In the genomic region with DNA sequence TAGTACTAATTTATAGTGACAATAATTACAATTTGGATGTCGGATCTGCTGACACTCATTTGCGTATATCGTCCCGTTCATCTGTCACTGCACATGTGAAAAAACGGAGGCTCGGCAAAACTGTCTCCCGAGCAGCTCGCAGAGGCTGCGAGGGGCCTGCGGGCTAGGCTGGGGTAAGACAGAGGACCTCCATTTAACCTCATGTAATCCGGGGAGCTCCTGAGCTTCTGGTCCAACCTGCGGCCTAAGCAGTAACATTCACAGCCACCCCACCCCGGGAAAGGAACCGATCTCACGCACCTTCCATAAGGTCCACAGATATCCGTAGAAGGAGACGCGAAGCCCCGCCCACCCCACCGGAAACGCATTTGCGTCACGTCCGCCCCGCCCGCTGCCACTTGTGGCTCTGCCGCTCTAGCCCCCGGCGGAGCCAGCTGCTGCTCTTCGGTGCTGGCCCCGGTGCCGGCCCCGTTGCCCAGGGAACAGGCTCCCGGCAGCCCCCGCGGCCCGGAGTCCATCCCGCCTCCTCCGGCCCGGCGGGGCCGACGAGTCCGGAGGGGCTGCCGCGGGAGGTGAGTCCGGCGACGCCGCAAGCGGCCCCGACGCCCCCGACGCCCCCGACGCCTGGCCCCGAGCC, we compare ENCODE assay signal across 1 cellular context.
TF ChIP-seq lines count a peak whose summit lies in the region.

A gene (minus strand): TSS at position 346 of the 637 bp plus-strand sequence. CDS start 39 bp downstream, at position 307.
A gene with protein sequence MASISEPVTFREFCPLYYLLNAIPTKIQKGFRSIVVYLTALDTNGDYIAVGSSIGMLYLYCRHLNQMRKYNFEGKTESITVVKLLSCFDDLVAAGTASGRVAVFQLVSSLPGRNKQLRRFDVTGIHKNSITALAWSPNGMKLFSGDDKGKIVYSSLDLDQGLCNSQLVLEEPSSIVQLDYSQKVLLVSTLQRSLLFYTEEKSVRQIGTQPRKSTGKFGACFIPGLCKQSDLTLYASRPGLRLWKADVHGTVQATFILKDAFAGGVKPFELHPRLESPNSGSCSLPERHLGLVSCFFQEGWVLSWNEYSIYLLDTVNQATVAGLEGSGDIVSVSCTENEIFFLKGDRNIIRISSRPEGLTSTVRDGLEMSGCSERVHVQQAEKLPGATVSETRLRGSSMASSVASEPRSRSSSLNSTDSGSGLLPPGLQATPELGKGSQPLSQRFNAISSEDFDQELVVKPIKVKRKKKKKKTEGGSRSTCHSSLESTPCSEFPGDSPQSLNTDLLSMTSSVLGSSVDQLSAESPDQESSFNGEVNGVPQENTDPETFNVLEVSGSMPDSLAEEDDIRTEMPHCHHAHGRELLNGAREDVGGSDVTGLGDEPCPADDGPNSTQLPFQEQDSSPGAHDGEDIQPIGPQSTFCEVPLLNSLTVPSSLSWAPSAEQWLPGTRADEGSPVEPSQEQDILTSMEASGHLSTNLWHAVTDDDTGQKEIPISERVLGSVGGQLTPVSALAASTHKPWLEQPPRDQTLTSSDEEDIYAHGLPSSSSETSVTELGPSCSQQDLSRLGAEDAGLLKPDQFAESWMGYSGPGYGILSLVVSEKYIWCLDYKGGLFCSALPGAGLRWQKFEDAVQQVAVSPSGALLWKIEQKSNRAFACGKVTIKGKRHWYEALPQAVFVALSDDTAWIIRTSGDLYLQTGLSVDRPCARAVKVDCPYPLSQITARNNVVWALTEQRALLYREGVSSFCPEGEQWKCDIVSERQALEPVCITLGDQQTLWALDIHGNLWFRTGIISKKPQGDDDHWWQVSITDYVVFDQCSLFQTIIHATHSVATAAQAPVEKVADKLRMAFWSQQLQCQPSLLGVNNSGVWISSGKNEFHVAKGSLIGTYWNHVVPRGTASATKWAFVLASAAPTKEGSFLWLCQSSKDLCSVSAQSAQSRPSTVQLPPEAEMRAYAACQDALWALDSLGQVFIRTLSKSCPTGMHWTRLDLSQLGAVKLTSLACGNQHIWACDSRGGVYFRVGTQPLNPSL (N-terminal part only) (plus strand): TSS at position 397 of the 637 bp plus-strand sequence. CDS start 13,781 bp downstream, outside the sequence.

TF ChIP-seq in K562, 482 proteins besides CTCF, POLR2A, EP300 and RAD21 (continued from another document and continues in another):
- no peak for TF ChIP-seq POU5F1 (IDR thresholded peaks at IDR 0.05; ENCODE audit: borderline replicate concordance, low read depth, low read length, partially characterized antibody)
- TF ChIP-seq, protein P1, sequence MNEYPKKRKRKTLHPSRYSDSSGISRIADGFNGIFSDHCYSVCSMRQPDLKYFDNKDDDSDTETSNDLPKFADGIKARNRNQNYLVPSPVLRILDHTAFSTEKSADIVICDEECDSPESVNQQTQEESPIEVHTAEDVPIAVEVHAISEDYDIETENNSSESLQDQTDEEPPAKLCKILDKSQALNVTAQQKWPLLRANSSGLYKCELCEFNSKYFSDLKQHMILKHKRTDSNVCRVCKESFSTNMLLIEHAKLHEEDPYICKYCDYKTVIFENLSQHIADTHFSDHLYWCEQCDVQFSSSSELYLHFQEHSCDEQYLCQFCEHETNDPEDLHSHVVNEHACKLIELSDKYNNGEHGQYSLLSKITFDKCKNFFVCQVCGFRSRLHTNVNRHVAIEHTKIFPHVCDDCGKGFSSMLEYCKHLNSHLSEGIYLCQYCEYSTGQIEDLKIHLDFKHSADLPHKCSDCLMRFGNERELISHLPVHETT (CRISPR knock-in tag; conservative IDR thresholded peaks at IDR 0.05 in 1 of 2, IDR thresholded peaks at IDR 0.05 in 1 of 2) = peak in 1 of 2 experiments; percentile 93; a peak in 2 of 4 replicates
- no peak for TF ChIP-seq ZNF41 (CRISPR knock-in tag; conservative IDR thresholded peaks at IDR 0.05)
- TF ChIP-seq TRIM28 (IDR thresholded peaks at IDR 0.05) = no peak
- no peak for TF ChIP-seq SMAD1 (IDR thresholded peaks at IDR 0.05; ENCODE audit: low read depth, low read length, partially characterized antibody)
- no peak for TF ChIP-seq POLR2AphosphoS2 (IDR thresholded peaks at IDR 0.05; ENCODE audit: low read length)
- TF ChIP-seq, protein P2, sequence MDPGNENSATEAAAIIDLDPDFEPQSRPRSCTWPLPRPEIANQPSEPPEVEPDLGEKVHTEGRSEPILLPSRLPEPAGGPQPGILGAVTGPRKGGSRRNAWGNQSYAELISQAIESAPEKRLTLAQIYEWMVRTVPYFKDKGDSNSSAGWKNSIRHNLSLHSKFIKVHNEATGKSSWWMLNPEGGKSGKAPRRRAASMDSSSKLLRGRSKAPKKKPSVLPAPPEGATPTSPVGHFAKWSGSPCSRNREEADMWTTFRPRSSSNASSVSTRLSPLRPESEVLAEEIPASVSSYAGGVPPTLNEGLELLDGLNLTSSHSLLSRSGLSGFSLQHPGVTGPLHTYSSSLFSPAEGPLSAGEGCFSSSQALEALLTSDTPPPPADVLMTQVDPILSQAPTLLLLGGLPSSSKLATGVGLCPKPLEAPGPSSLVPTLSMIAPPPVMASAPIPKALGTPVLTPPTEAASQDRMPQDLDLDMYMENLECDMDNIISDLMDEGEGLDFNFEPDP (CRISPR knock-in tag; IDR thresholded peaks at IDR 0.05) = no peak
- TF ChIP-seq, protein P3, sequence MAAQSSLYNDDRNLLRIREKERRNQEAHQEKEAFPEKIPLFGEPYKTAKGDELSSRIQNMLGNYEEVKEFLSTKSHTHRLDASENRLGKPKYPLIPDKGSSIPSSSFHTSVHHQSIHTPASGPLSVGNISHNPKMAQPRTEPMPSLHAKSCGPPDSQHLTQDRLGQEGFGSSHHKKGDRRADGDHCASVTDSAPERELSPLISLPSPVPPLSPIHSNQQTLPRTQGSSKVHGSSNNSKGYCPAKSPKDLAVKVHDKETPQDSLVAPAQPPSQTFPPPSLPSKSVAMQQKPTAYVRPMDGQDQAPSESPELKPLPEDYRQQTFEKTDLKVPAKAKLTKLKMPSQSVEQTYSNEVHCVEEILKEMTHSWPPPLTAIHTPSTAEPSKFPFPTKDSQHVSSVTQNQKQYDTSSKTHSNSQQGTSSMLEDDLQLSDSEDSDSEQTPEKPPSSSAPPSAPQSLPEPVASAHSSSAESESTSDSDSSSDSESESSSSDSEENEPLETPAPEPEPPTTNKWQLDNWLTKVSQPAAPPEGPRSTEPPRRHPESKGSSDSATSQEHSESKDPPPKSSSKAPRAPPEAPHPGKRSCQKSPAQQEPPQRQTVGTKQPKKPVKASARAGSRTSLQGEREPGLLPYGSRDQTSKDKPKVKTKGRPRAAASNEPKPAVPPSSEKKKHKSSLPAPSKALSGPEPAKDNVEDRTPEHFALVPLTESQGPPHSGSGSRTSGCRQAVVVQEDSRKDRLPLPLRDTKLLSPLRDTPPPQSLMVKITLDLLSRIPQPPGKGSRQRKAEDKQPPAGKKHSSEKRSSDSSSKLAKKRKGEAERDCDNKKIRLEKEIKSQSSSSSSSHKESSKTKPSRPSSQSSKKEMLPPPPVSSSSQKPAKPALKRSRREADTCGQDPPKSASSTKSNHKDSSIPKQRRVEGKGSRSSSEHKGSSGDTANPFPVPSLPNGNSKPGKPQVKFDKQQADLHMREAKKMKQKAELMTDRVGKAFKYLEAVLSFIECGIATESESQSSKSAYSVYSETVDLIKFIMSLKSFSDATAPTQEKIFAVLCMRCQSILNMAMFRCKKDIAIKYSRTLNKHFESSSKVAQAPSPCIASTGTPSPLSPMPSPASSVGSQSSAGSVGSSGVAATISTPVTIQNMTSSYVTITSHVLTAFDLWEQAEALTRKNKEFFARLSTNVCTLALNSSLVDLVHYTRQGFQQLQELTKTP (IDR thresholded peaks at IDR 0.05; ENCODE audit: low read depth in 1 of 2, partially characterized antibody in 2 of 2) = no peak
- TF ChIP-seq TBL1XR1 (IDR thresholded peaks at IDR 0.05; ENCODE audit: low read length in 2 of 2) = no peak
- no peak for TF ChIP-seq ZNF79 (CRISPR knock-in tag; IDR thresholded peaks at IDR 0.05; ENCODE audit: low read depth)
- no peak for TF ChIP-seq BCL6 (CRISPR knock-in tag; IDR thresholded peaks at IDR 0.05)
- TF ChIP-seq L3MBTL2 (IDR thresholded peaks at IDR 0.05) = 0 out of 2 replicates have a peak, but pooled peaks have one; percentile 21
- TF ChIP-seq, protein P4, sequence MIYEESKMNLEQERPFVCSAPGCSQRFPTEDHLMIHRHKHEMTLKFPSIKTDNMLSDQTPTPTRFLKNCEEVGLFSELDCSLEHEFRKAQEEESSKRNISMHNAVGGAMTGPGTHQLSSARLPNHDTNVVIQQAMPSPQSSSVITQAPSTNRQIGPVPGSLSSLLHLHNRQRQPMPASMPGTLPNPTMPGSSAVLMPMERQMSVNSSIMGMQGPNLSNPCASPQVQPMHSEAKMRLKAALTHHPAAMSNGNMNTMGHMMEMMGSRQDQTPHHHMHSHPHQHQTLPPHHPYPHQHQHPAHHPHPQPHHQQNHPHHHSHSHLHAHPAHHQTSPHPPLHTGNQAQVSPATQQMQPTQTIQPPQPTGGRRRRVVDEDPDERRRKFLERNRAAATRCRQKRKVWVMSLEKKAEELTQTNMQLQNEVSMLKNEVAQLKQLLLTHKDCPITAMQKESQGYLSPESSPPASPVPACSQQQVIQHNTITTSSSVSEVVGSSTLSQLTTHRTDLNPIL (CRISPR knock-in tag; IDR thresholded peaks at IDR 0.05) = no peak
- TF ChIP-seq MYNN (IDR thresholded peaks at IDR 0.05) = no peak
- TF ChIP-seq MYNN (CRISPR knock-in tag; IDR thresholded peaks at IDR 0.05) = no peak
- TF ChIP-seq KDM5B (IDR thresholded peaks at IDR 0.05; ENCODE audit: insufficient replicate concordance, low read depth, low read length) = peak; percentile 68
- peak; percentile 70 for TF ChIP-seq POLR2B (IDR thresholded peaks at IDR 0.05; ENCODE audit: low read depth, partially characterized antibody)
- TF ChIP-seq CBX8 (IDR thresholded peaks at IDR 0.05; ENCODE audit: borderline replicate concordance, extremely low read depth, low read depth, low read length, poor library complexity, severe bottlenecking) = no peak
- no peak for TF ChIP-seq NCOA1 (IDR thresholded peaks at IDR 0.05; ENCODE audit: low read depth)
- no peak for TF ChIP-seq ZNF668 (CRISPR knock-in tag; IDR thresholded peaks at IDR 0.05)
- TF ChIP-seq ZNF324 (CRISPR knock-in tag; IDR thresholded peaks at IDR 0.05) = no peak
- TF ChIP-seq BCOR (IDR thresholded peaks at IDR 0.05) = no peak
- TF ChIP-seq, protein P5, sequence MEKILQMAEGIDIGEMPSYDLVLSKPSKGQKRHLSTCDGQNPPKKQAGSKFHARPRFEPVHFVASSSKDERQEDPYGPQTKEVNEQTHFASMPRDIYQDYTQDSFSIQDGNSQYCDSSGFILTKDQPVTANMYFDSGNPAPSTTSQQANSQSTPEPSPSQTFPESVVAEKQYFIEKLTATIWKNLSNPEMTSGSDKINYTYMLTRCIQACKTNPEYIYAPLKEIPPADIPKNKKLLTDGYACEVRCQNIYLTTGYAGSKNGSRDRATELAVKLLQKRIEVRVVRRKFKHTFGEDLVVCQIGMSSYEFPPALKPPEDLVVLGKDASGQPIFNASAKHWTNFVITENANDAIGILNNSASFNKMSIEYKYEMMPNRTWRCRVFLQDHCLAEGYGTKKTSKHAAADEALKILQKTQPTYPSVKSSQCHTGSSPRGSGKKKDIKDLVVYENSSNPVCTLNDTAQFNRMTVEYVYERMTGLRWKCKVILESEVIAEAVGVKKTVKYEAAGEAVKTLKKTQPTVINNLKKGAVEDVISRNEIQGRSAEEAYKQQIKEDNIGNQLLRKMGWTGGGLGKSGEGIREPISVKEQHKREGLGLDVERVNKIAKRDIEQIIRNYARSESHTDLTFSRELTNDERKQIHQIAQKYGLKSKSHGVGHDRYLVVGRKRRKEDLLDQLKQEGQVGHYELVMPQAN (IDR thresholded peaks at IDR 0.05; ENCODE audit: borderline replicate concordance) = peak; percentile 71; the same call in 1 of the 2 replicates
- no peak for TF ChIP-seq BRCA1 (IDR thresholded peaks at IDR 0.05)
- no peak for TF ChIP-seq BRCA1 (CRISPR knock-in tag; IDR thresholded peaks at IDR 0.05)
- TF ChIP-seq ZNF408 (CRISPR knock-in tag; IDR thresholded peaks at IDR 0.05; ENCODE audit: low read depth) = no peak
- no peak for TF ChIP-seq ILK (tag; IDR thresholded peaks at IDR 0.05; ENCODE audit: borderline replicate concordance, low read depth)
- TF ChIP-seq EZH2 (IDR thresholded peaks at IDR 0.05; ENCODE audit: borderline replicate concordance, low read depth, low read length) = no peak
- no peak for TF ChIP-seq HDGF (IDR thresholded peaks at IDR 0.05)
